20 cellular contexts compared by ENCODE assay signal in the genomic region with DNA sequence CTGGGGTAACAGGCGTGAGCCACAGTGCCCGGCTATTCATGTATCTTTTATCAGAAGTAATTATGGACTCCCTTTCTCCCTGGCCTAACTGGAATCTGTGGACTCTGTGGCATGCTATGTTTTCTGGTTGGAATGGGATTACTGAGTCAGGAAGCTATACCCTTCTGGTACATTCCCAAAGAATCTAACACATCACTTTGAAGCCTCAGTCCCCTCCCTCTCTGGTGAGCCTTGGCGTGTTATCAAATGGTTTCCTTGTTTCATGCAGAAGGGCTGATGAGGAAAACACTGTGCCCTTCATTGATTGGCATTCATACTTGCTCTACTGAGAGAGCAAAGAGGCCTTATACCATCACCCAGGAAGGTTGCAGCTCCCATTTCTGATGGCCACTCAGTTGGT. TPM values are rescaled to one million over a fixed set of nuclear protein-coding genes. Genes with fewer than 3 reads are reported as not detected.
DNase-seq lines count a peak whose midpoint lies in the region; FAIRE-seq and TF ChIP-seq lines count a peak whose summit lies in the region.
"Had no signal": no experiment of that assay in that cellular context is flagged by ENCODE, and none has a peak within 500 bp of the region (broad histone marks: within the 10 kb centered on the region; RNA-seq: fewer than 3 reads in every experiment).

No MANE protein-coding gene starts in this region.

- CTCF ChIA-PET in Caco-2 (lab: Charles Lee) = interaction anchor here (1.0 to 1.5 kb wide), 1 partner anchor 522 kb away, joined by 3 to 4 read pairs; no protein-coding TSS in a partner anchor

- FAIRE-seq in kidney (lab: Jason Lieb, UNC) = no peak

- no peak overlapping the region for H3K4me3 ChIP-seq in adrenal gland
- no peak overlapping the region for H3K4me3 ChIP-seq in kidney (ENCODE audit: low read length in 2 of 2)
- no peak overlapping the region for H3K4me3 ChIP-seq in Caco-2 (ENCODE audit: low read depth, low read length)
- H3K4me3 ChIP-seq: HAP-1 had no signal

- H3K4me1 ChIP-seq in adrenal gland (replicated peaks in 1 of 2) (peaks cover 15 to 25% of the 10 kb centered on the region in 2 donors), kidney (ENCODE audit: control insufficient read depth in 1 of 2, insufficient read depth in 1 of 2, low read depth in 1 of 2, low read length in 2 of 2) (peaks cover 10 to 38% of the 10 kb centered on the region in 2 donors), Caco-2 (no peaks in the 10 kb centered on the region)
- H3K4me1 ChIP-seq: HAP-1 had no signal

- H3K27ac ChIP-seq in adrenal gland (peak overlapping the region in 3 of 5 donors; percentile 7 to 62 (median 59)), kidney (ENCODE audit: low read depth in 2 of 2, low read length in 2 of 2) (peak overlapping the region; percentile 28 to 47)
- H3K27ac ChIP-seq: RWPE1 had no signal

- H3K27me3 Mint-ChIP-seq in Caco-2 (ENCODE audit: insufficient read depth, unreplicated experiment) = no peaks in the 10 kb centered on the region

- BruUV-seq in Caco-2 (replicated peaks; lab: Mats Ljungman, UMichigan) = no TSS peak

- H3K36me3 ChIP-seq in adrenal gland (replicated peaks in 1 of 2) = no peaks in the 10 kb centered on the region
- H3K36me3 ChIP-seq in kidney (ENCODE audit: control insufficient read depth in 1 of 2, insufficient read depth in 2 of 2, low read length in 2 of 2) = no peaks in the 10 kb centered on the region
- no peaks in the 10 kb centered on the region for H3K36me3 ChIP-seq in Caco-2 (ENCODE audit: control insufficient read depth, insufficient read depth, low read length)
- H3K36me3 ChIP-seq: HAP-1 had no signal

- TF ChIP-seq CTCF in adrenal gland (IDR thresholded peaks at IDR 0.05) (no peak), kidney (IDR thresholded peaks at IDR 0.05; ENCODE audit: borderline replicate concordance, extremely low read depth, insufficient read depth) (no peak), Caco-2 (IDR thresholded peaks at IDR 0.05; ENCODE audit: insufficient read depth in 1 of 2, low read depth in 1 of 2, low read length in 1 of 2, severe bottlenecking in 1 of 2, unreplicated experiment in 1 of 2) (no peak)

- H3K9ac ChIP-seq in kidney (ENCODE audit: low read length in 2 of 2) = no peak overlapping the region

- no peaks in the 10 kb centered on the region for H3K36me3 Mint-ChIP-seq in Caco-2 (ENCODE audit: insufficient read depth, unreplicated experiment)
- H3K36me3 Mint-ChIP-seq: CD14-positive monocyte had no signal

- H3K27me3 ChIP-seq in adrenal gland (no peaks in the 10 kb centered on the region), Caco-2 (replicated peaks; ENCODE audit: control insufficient read depth, insufficient read depth, low read length) (no peaks in the 10 kb centered on the region)

- H3K9me3 ChIP-seq in adrenal gland (replicated peaks in 1 of 3) (no peaks in the 10 kb centered on the region), kidney (ENCODE audit: control insufficient read depth in 1 of 2, low read length in 2 of 2) (no peaks in the 10 kb centered on the region), Caco-2 (no peaks in the 10 kb centered on the region)
- H3K9me3 ChIP-seq: HAP-1 had no signal

- 84 to 96% (median 88%) methylated on average over 3 of the region's 3 CpGs for WGBS in adrenal gland, 4 donors

- POLR2A ChIA-PET in Caco-2 (lab: Charles Lee) = no interaction called here

- H3K4me1 Mint-ChIP-seq in Caco-2 (ENCODE audit: low read depth, unreplicated experiment) = no peaks in the 10 kb centered on the region
- H3K4me1 Mint-ChIP-seq: CD14-positive monocyte had no signal

- no peak for TF ChIP-seq POLR2A in adrenal gland (IDR thresholded peaks at IDR 0.05)

- intact Hi-C loops in adrenal gland (cut with DNase I) (no loop called here), kidney (cut with DNase I) (no loop called here), Caco-2 (cut with micrococcal nuclease; ENCODE audit: unreplicated experiment) (loop anchor here (2.0 kb wide), 1 partner anchor 191 kb away; no protein-coding TSS in a partner anchor)

- DNase-seq in EH (ENCODE audit: low read depth) (peak; percentile 64), adrenal gland (peak in 1 of 7 donors; percentile 24), kidney (no peak), NCI-H2196 treated with DMSO at 0.1 percent for 48 hours (lab: John Stamatoyannopoulos, UW; ENCODE audit: unreplicated experiment) (no peak), Caco-2 (no peak), SW 1271 (lab: John Stamatoyannopoulos, UW) (no peak)
- DNase-seq in stimulated activated CD8-positive, alpha-beta memory T cell treated with anti-CD3 and anti-CD28 coated beads, Interleukin-4, amount 100 ng/mL, for 48 hours = peak; percentile 0
- DNase-seq: AML-193, COR-L47, DMS153, GF-D8, KG1, NCI-H1105 treated with DMSO at 0.1 percent for 48 hours, NCI-H1694, NCI-H510A treated with DMSO at 0.1 percent for 48 hours, NCI-H82, PC-3 had no signal

- no peak overlapping the region for H3K27ac Mint-ChIP-seq in Caco-2 (ENCODE audit: unreplicated experiment)
- H3K27ac Mint-ChIP-seq: CD14-positive monocyte had no signal

- H3K4me3 Mint-ChIP-seq in Caco-2 (ENCODE audit: unreplicated experiment) = no peak overlapping the region
- H3K4me3 Mint-ChIP-seq: CD14-positive monocyte had no signal

- no peaks in the 10 kb centered on the region for H3K9me3 Mint-ChIP-seq in Caco-2 (ENCODE audit: unreplicated experiment)

RNA-seq across cellular contexts. Expression of a gene that starts 22.9 kb away (rescaled TPM):
- total RNA-seq in adrenal gland (10 to 100 TPM; 31.9 to 90.1 (median 53.7) TPM), kidney (43.9 TPM), Caco-2 (2022) (35.6 and 41.4 TPM in 2 replicates)
- polyA plus RNA-seq in adrenal gland (10 to 100 TPM; 16.7 to 62.6 (median 21.2) TPM), kidney (ENCODE audit: insufficient read depth, low read depth, low replicate concordance) (54.4 TPM)

RNA-seq across cellular contexts. Expression of a gene that starts 59.2 kb away (rescaled TPM):
- 100 to 1,000 TPM; 101 to 237 (median 136) TPM for total RNA-seq in adrenal gland
- 100 to 1,000 TPM in 2 of 3 donors, 10 to 100 TPM in 1; 66.0 to 476 (median 121) TPM for polyA plus RNA-seq in adrenal gland
- 148 TPM for total RNA-seq in kidney
- 285 TPM for polyA plus RNA-seq in kidney (ENCODE audit: insufficient read depth, low read depth, low replicate concordance)
- total RNA-seq in Caco-2 (2022) = 317 and 358 TPM in 2 replicates

Comparison
In these comparisons a context has a peak if more than half of its experiments do, and no peak if none do; other contexts are left out.
1. DNase-seq: peak in EH (single experiment) and stimulated activated CD8-positive, alpha-beta memory T cell treated with anti-CD3 and anti-CD28 coated beads, Interleukin-4, amount 100 ng/mL, for 48 hours (single experiment); none in kidney (single experiment), NCI-H2196 treated with DMSO at 0.1 percent for 48 hours (single experiment), Caco-2 (0 of 2) and SW 1271 (0 of 2).